ENCODE assay signal across 14 cellular contexts in genomic region chr5:179118756-179119414, GRCh38.
"Had no signal": no experiment of that assay in that cellular context is flagged by ENCODE, and none has a peak within 500 bp of the region (broad histone marks: within the 10 kb centered on the region; RNA-seq: fewer than 3 reads in every experiment).

No MANE protein-coding gene starts in this region.

- H3K27ac Mint-ChIP-seq: activated CD4-positive, alpha-beta T cell treated with anti-CD3 and anti-CD28 coated beads, Interleukin-2, amount 10 ng/mL, durations not matched to agents 7 days and 5 days; activated naive CD8-positive, alpha-beta T cell treated with anti-CD3 and anti-CD28 coated beads, Interleukin-2, amount 50 U/mL, for 24 hours; activated T-helper 1 cell treated with anti-CD3 and anti-CD28 coated beads, Interleukin-12 subunit alpha, Interleukin-12 subunit beta, Interleukin-2, Interleukin-4 antibody, amounts not matched to agents 30 ng/mL and 10 ng/mL and 1 ng/mL, durations not matched to agents 14 hours and 24 hours and 36 hours; stimulated activated effector memory CD8-positive, alpha-beta T cell treated with anti-CD3 and anti-CD28 coated beads, Interleukin-12 subunit alpha, Interleukin-12 subunit beta, amount 100 ng/mL, for 72 hours had no signal

- H3K4me1 Mint-ChIP-seq: activated CD4-positive, alpha-beta T cell treated with anti-CD3 and anti-CD28 coated beads, Interleukin-2, amount 10 ng/mL, durations not matched to agents 7 days and 5 days; activated naive CD8-positive, alpha-beta T cell treated with anti-CD3 and anti-CD28 coated beads, Interleukin-2, amount 50 U/mL, for 24 hours; neural crest cell; stimulated activated effector memory CD8-positive, alpha-beta T cell treated with anti-CD3 and anti-CD28 coated beads, Interleukin-12 subunit alpha, Interleukin-12 subunit beta, amount 100 ng/mL, for 72 hours had no signal

- H3K36me3 ChIP-seq: breast epithelium, ovary had no signal

- DNase-seq: activated CD4-positive, alpha-beta T cell treated with anti-CD3 and anti-CD28 coated beads, Interleukin-2, amount 10 ng/mL, durations not matched to agents 7 days and 5 days; activated naive CD4-positive, alpha-beta T cell treated with Interleukin-2 at 50 U/mL for 16 hours; activated naive CD8-positive, alpha-beta T cell treated with anti-CD3 and anti-CD28 coated beads, Interleukin-2, amount 50 U/mL, for 24 hours; T-helper 2 cell had no signal

- H3K4me3 Mint-ChIP-seq: activated CD4-positive, alpha-beta T cell treated with anti-CD3 and anti-CD28 coated beads, Interleukin-2, amount 10 ng/mL, durations not matched to agents 7 days and 5 days; activated naive CD8-positive, alpha-beta T cell treated with anti-CD3 and anti-CD28 coated beads, Interleukin-2, amount 50 U/mL, for 24 hours; activated T-helper 1 cell treated with anti-CD3 and anti-CD28 coated beads, Interleukin-12 subunit alpha, Interleukin-12 subunit beta, Interleukin-2, Interleukin-4 antibody, amounts not matched to agents 30 ng/mL and 10 ng/mL and 1 ng/mL, durations not matched to agents 14 hours and 24 hours and 36 hours; neural crest cell; stimulated activated effector memory CD8-positive, alpha-beta T cell treated with anti-CD3 and anti-CD28 coated beads, Interleukin-12 subunit alpha, Interleukin-12 subunit beta, amount 100 ng/mL, for 72 hours had no signal

- H3K27ac ChIP-seq: ascending aorta, breast epithelium, ovary, tibial nerve had no signal

- H3K4me3 ChIP-seq: ascending aorta, breast epithelium, ovary, tibial nerve had no signal

- H3K27me3 ChIP-seq: ascending aorta, breast epithelium, ovary, tibial nerve had no signal

- H3K36me3 Mint-ChIP-seq: stimulated activated effector memory CD8-positive, alpha-beta T cell treated with anti-CD3 and anti-CD28 coated beads, Interleukin-12 subunit alpha, Interleukin-12 subunit beta, amount 100 ng/mL, for 72 hours had no signal

- H3K4me1 ChIP-seq: ascending aorta, breast epithelium, tibial nerve had no signal

- H3K27me3 Mint-ChIP-seq: activated CD4-positive, alpha-beta T cell treated with anti-CD3 and anti-CD28 coated beads, Interleukin-2, amount 10 ng/mL, durations not matched to agents 7 days and 5 days; activated naive CD8-positive, alpha-beta T cell treated with anti-CD3 and anti-CD28 coated beads, Interleukin-2, amount 50 U/mL, for 24 hours had no signal

- FAIRE-seq: islet of Langerhans, TTC549 had no signal

- ATAC-seq: activated naive CD8-positive, alpha-beta T cell treated with anti-CD3 and anti-CD28 coated beads, Interleukin-2, amount 50 U/mL, for 24 hours; esophagus mucosa; stimulated activated effector memory CD8-positive, alpha-beta T cell treated with anti-CD3 and anti-CD28 coated beads, Interleukin-12 subunit alpha, Interleukin-12 subunit beta, amount 100 ng/mL, for 72 hours had no signal
